In the genomic region with DNA sequence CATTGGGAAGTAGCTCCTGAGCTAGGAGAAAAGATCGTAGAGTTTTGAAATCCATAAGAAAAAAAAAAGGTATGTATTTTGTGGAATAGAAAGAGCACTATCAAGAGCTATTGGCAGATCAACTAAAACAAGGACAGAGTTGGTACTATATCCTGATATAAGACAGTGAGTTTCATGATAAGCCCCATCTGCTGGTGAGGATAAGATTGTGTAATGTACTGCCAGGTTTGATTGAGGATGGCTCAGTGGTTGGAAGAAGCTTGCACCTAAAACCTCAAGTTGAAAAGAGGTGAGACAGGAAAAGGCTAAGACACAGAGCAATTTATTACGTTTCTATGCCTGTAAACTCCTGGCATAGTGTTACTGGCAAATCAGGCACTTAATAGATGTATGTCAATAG, we compare ENCODE assay signal across 10 cellular contexts.
DNase-seq lines count a peak whose midpoint lies in the region; ATAC-seq and TF ChIP-seq lines count a peak whose summit lies in the region.
"Had no signal": no experiment of that assay in that cellular context is flagged by ENCODE, and none has a peak within 500 bp of the region (broad histone marks: within the 10 kb centered on the region; RNA-seq: fewer than 3 reads in every experiment).

No MANE protein-coding gene starts in this region.

- H3K56ac ChIP-seq in IMR-90 (ENCODE audit: extremely low read depth, insufficient read depth, low read length), result no peak overlapping the region

- no peak overlapping the region for H4K8ac ChIP-seq in IMR-90 (ENCODE audit: low read depth in 2 of 2, low read length in 2 of 2)

- H3K4me1 ChIP-seq in IMR-90 (ENCODE audit: control insufficient read depth, insufficient read depth, low read length) (no peaks in the 10 kb centered on the region), right atrium auricular region (no peaks in the 10 kb centered on the region), right cardiac atrium (ENCODE audit: control insufficient read depth, insufficient read depth, low read length) (no peaks in the 10 kb centered on the region)
- H3K4me1 ChIP-seq: breast epithelium had no signal

- H3K4me3 ChIP-seq in AG10803 (ENCODE audit: low read length), result no peak overlapping the region
- H3K4me3 ChIP-seq in IMR-90 (ENCODE audit: insufficient read depth, low read depth, low read length), result no peak overlapping the region
- H3K4me3 ChIP-seq in right atrium auricular region, result no peak overlapping the region
- no peak overlapping the region for H3K4me3 ChIP-seq in right cardiac atrium (ENCODE audit: low read length)
- H3K4me3 ChIP-seq: breast epithelium had no signal

- no peak overlapping the region for H2BK15ac ChIP-seq in IMR-90 (ENCODE audit: low read depth, low read length)

- no peaks in the 10 kb centered on the region for H3K36me3 ChIP-seq in IMR-90 (ENCODE audit: control insufficient read depth, insufficient read depth, low read length)
- H3K36me3 ChIP-seq in right atrium auricular region, result no peaks in the 10 kb centered on the region
- H3K36me3 ChIP-seq: breast epithelium, neutrophil had no signal

- no peaks in the 10 kb centered on the region for H3K27me3 ChIP-seq in IMR-90 (ENCODE audit: control insufficient read depth, insufficient read depth, low read length)
- no peaks in the 10 kb centered on the region for H3K27me3 ChIP-seq in right atrium auricular region
- no peaks in the 10 kb centered on the region for H3K27me3 ChIP-seq in right cardiac atrium (ENCODE audit: control insufficient read depth, insufficient read depth)
- H3K27me3 ChIP-seq: breast epithelium, neutrophil had no signal

- no peak for ATAC-seq in IMR-90 (ENCODE audit: low read depth)
- ATAC-seq in GM18511 (IDR thresholded peaks at IDR 0.05; ENCODE audit: unreplicated experiment), result no peak
- no peak for ATAC-seq in right cardiac atrium

- no TSS peak for BruUV-seq in IMR-90 (replicated peaks; lab: Mats Ljungman, UMichigan)

- no peak overlapping the region for H2BK5ac ChIP-seq in IMR-90 (ENCODE audit: low read depth, low read length, poor library complexity, severe bottlenecking)

- no peak overlapping the region for H3K23ac ChIP-seq in IMR-90 (ENCODE audit: low read depth, low read length)

- intact Hi-C loops in IMR-90 (cut with micrococcal nuclease) (loop anchor here (10.0 kb wide), 2 partner anchors 201 to 1839 kb away; no protein-coding TSS in a partner anchor), right cardiac atrium (cut with DNase I) (no loop called here)

- peak; percentile 23; the same call in 1 of the 2 replicates for TF ChIP-seq CTCF in AG10803 (conservative IDR thresholded peaks at IDR 0.05; ENCODE audit: low read length)
- TF ChIP-seq CTCF in IMR-90 (conservative IDR thresholded peaks at IDR 0.05; ENCODE audit: low read depth, low read length), result peak; percentile 19; the same call in 1 of the 2 replicates
- TF ChIP-seq CTCF in right atrium auricular region (IDR thresholded peaks at IDR 0.05), result no peak

- H3K27ac ChIP-seq in IMR-90 (ENCODE audit: insufficient read depth, low read length) (no peak overlapping the region), right atrium auricular region (no peak overlapping the region), right cardiac atrium (ENCODE audit: low read length) (no peak overlapping the region)
- H3K27ac ChIP-seq: breast epithelium, neutrophil had no signal

- no peak overlapping the region for H2BK120ac ChIP-seq in IMR-90 (ENCODE audit: low read depth, low read length)

- H3K4me2 ChIP-seq in IMR-90 (ENCODE audit: low read depth, low read length), result no peak overlapping the region

- dilution Hi-C loops in IMR-90 (cut with HindIII; ENCODE audit: low sequenced_read_pairs, unreplicated experiment), result no loop called here

- TF ChIP-seq POLR2A in IMR-90 (IDR thresholded peaks at IDR 0.05; ENCODE audit: low read depth, low read length), result no peak

- no peak overlapping the region for H3K14ac ChIP-seq in IMR-90 (replicated peaks; ENCODE audit: low read depth, low read length)

- H3K9me3 ChIP-seq in IMR-90 (ENCODE audit: control insufficient read depth, insufficient read depth, low read length) (no peaks in the 10 kb centered on the region), right atrium auricular region (no peaks in the 10 kb centered on the region), right cardiac atrium (ENCODE audit: control insufficient read depth, low read length) (no peaks in the 10 kb centered on the region)
- H3K9me3 ChIP-seq: breast epithelium, neutrophil had no signal

- no peak overlapping the region for H3K4ac ChIP-seq in IMR-90 (ENCODE audit: low read depth, low read length)

- no peak overlapping the region for H4K5ac ChIP-seq in IMR-90 (ENCODE audit: low read depth, low read length)

- POLR2A ChIA-PET in IMR-90 (lab: Charles Lee; ENCODE audit: unreplicated experiment), result no interaction called here

- no peak overlapping the region for H3K9ac ChIP-seq in IMR-90 (ENCODE audit: low read depth, low read length)

- no peak overlapping the region for H2BK20ac ChIP-seq in IMR-90 (ENCODE audit: low read depth, low read length)

- no peaks in the 10 kb centered on the region for H4K20me1 ChIP-seq in IMR-90 (ENCODE audit: insufficient read depth, low read length)

- no peak overlapping the region for H2AK5ac ChIP-seq in IMR-90 (ENCODE audit: low read depth, low read length)

- CTCF ChIA-PET in IMR-90 (lab: Yijun Ruan, JAX), result interaction anchor here (0.6 to 1.2 kb wide), 3 partner anchors 28 to 368 kb away, joined by 3 to 4 read pairs (median 3); no protein-coding TSS in a partner anchor

- H3K18ac ChIP-seq in IMR-90 (ENCODE audit: low read depth, low read length), result no peak overlapping the region

- in situ Hi-C loops in IMR-90 (cut with MboI; ENCODE audit: low sequenced_read_pairs), result no loop called here

- H2AFZ ChIP-seq in IMR-90 (replicated peaks; ENCODE audit: low read length, poor library complexity), result no peak overlapping the region

- no peak overlapping the region for H2AK9ac ChIP-seq in IMR-90 (replicated peaks; ENCODE audit: low read depth, low read length, poor library complexity)

- TF ChIP-seq RAD21 in IMR-90 (IDR thresholded peaks at IDR 0.05; ENCODE audit: low read length), result no peak

- H4K91ac ChIP-seq in IMR-90 (ENCODE audit: insufficient read depth, low read depth, low read length), result no peak overlapping the region

- H3K9me1 ChIP-seq in IMR-90 (ENCODE audit: insufficient read depth, low read length), result no peaks in the 10 kb centered on the region

- no CpG with 5 or more reads among the region's 2 CpGs for WGBS in IMR-90 (ENCODE audit: extremely low coverage in 2 of 2, insufficient read length in 1 of 2), 2 experiments
- 56% methylated on average over 2 of the region's 2 CpGs for WGBS in right cardiac atrium

- no peak for DNase-seq in AG10803 (ENCODE audit: low read depth)
- peak; percentile 13 for DNase-seq in IMR-90
- DNase-seq in SHP77 (lab: John Stamatoyannopoulos, UW), result peak; percentile 4 to 5
- peak; percentile 10 for DNase-seq in fibroblast of the conjunctiva (ENCODE audit: low read depth)
- no peak for DNase-seq in right atrium auricular region (ENCODE audit: low spot score)
- no peak for DNase-seq in right cardiac atrium
- DNase-seq in T1000 (lab: John Stamatoyannopoulos, UW), result no peak

- no peaks in the 10 kb centered on the region for H3K79me1 ChIP-seq in IMR-90 (ENCODE audit: low read depth in 1 of 2, low read length in 2 of 2)

TF ChIP-seq in IMR-90, 13 proteins besides CTCF, POLR2A, EP300 and RAD21:
- TF ChIP-seq MAZ (IDR thresholded peaks at IDR 0.05; ENCODE audit: borderline replicate concordance, low read depth, low read length), result no peak
- peak; percentile 11; the same call in 1 of the 2 replicates for TF ChIP-seq CEBPB (IDR thresholded peaks at IDR 0.05; ENCODE audit: low read depth, low read length)

Comparison
In these comparisons a context has a peak if more than half of its experiments do, and no peak if none do; other contexts are left out.
1. DNase-seq: peak in IMR-90 (single experiment), SHP77 (2 of 2) and fibroblast of the conjunctiva (single experiment); none in AG10803 (single experiment), right atrium auricular region (single experiment), right cardiac atrium (0 of 3) and T1000 (single experiment).
2. CTCF ChIP-seq: peak in AG10803 (single experiment) and IMR-90 (single experiment); none in right atrium auricular region (0 of 2).